In genomic region chr19:31818740-31819228, GRCh38 we compare ENCODE assay signal across 20 cellular contexts.
"Had no signal": no experiment of that assay in that cellular context is flagged by ENCODE, and none has a peak within 500 bp of the region (broad histone marks: within the 10 kb centered on the region; RNA-seq: fewer than 3 reads in every experiment).

No MANE protein-coding gene starts in this region.

- DNase-seq: activated B cell treated with CpG ODN at 0.5 μM for 24 hours; activated CD4-positive, alpha-beta T cell treated with anti-CD3 and anti-CD28 coated beads, Interleukin-2, amount 10 ng/mL, durations not matched to agents 24 days and 14 days; activated CD8-positive, alpha-beta memory T cell treated with anti-CD3 and anti-CD28 coated beads, Interleukin-2, amount 50 U/mL, for 4 hours; activated CD8-positive, alpha-beta T cell treated with anti-CD3 and anti-CD28 coated beads, Interleukin-2, amount 10 ng/mL, durations not matched to agents 7 days and 5 days; activated gamma-delta T cell; activated T-cell treated with anti-CD3 and anti-CD28 coated beads, Interleukin-2, amount 50 U/mL, for 48 hours; dorsolateral prefrontal cortex; hippocampal formation; islet precursor cell; mammary epithelial cell; naive thymus-derived CD8-positive, alpha-beta T cell; occipital lobe; stimulated activated CD4-positive, alpha-beta T cell treated with anti-CD3 and anti-CD28 coated beads, Interleukin-4, amount 100 ng/mL, for 24 hours; stimulated activated naive CD4-positive, alpha-beta T cell had no signal

- FAIRE-seq: TTC549 had no signal

- H3K4me3 Mint-ChIP-seq: activated B cell treated with CpG ODN at 0.5 μM for 24 hours; activated CD4-positive, alpha-beta T cell treated with anti-CD3 and anti-CD28 coated beads, Interleukin-2, amount 10 ng/mL, durations not matched to agents 24 days and 14 days; activated CD8-positive, alpha-beta T cell treated with anti-CD3 and anti-CD28 coated beads, Interleukin-2, amount 10 ng/mL, durations not matched to agents 7 days and 5 days; naive thymus-derived CD8-positive, alpha-beta T cell had no signal

- H3K9me3 ChIP-seq: tibial nerve had no signal

- H3K4me1 Mint-ChIP-seq: activated B cell treated with CpG ODN at 0.5 μM for 24 hours; activated CD4-positive, alpha-beta T cell treated with anti-CD3 and anti-CD28 coated beads, Interleukin-2, amount 10 ng/mL, durations not matched to agents 24 days and 14 days; naive thymus-derived CD8-positive, alpha-beta T cell had no signal

- H3K27me3 ChIP-seq: right atrium auricular region, tibial nerve had no signal

- H3K36me3 Mint-ChIP-seq: activated naive CD4-positive, alpha-beta T cell treated with anti-CD3 and anti-CD28 coated beads, Interleukin-2, amount 50 U/mL, for 72 hours; naive thymus-derived CD8-positive, alpha-beta T cell had no signal

- H3K27ac Mint-ChIP-seq: activated B cell treated with CpG ODN at 0.5 μM for 24 hours; activated CD4-positive, alpha-beta T cell treated with anti-CD3 and anti-CD28 coated beads, Interleukin-2, amount 10 ng/mL, durations not matched to agents 24 days and 14 days; activated CD8-positive, alpha-beta T cell treated with anti-CD3 and anti-CD28 coated beads, Interleukin-2, amount 10 ng/mL, durations not matched to agents 7 days and 5 days; activated naive CD4-positive, alpha-beta T cell treated with anti-CD3 and anti-CD28 coated beads, Interleukin-2, amount 50 U/mL, for 72 hours; naive thymus-derived CD8-positive, alpha-beta T cell had no signal

- H3K27me3 Mint-ChIP-seq: activated B cell treated with CpG ODN at 0.5 μM for 24 hours; activated CD4-positive, alpha-beta T cell treated with anti-CD3 and anti-CD28 coated beads, Interleukin-2, amount 10 ng/mL, durations not matched to agents 24 days and 14 days had no signal

- H3K4me3 ChIP-seq: dorsolateral prefrontal cortex, right atrium auricular region, skin epidermis, tibial nerve had no signal

- H3K4me1 ChIP-seq: right atrium auricular region, tibial nerve had no signal

- H3K27ac ChIP-seq: right atrium auricular region, skin epidermis had no signal

- ATAC-seq: activated CD8-positive, alpha-beta T cell treated with anti-CD3 and anti-CD28 coated beads, Interleukin-2, amount 10 ng/mL, durations not matched to agents 7 days and 5 days; activated naive CD4-positive, alpha-beta T cell treated with anti-CD3 and anti-CD28 coated beads, Interleukin-2, amount 50 U/mL, for 72 hours; esophagus mucosa; naive thymus-derived CD8-positive, alpha-beta T cell had no signal

- H3K36me3 ChIP-seq: right atrium auricular region, tibial nerve had no signal
